ENCODE assay signal across 31 cellular contexts in the genomic region with DNA sequence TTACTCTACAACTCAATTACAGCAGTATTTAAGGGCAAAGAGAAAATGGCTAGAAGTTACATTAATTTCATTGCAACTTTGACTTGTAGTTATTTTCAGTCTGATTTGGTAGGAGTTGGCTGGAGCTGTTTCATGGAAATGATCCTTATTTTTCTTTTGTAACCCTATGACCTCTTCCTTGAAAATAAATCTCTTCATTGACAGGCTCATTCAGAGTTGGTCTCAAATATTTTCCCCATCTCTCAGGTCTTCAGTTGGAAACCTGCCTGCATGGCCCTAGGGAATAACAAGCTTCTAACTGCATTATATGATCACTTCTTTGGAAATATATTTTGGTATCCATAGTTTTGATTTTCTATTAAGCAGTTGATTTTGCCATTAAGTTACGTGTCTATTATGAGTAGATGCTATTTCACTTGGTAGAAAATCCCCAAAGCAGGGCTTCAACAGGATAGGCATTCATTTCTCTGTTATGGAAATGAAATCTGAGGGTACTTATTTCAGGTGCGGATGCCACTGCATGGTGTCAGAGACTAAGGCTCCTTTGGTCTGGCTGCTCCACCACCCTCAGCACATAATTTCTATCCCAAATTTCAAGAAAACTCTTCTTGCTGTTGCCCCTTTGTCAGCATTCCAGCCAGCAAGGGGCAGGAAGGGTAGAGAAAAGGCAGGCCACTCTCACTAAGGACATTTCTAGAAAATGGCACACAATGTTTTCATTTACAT.
"Had no signal": no experiment of that assay in that cellular context is flagged by ENCODE, and none has a peak within 500 bp of the region (broad histone marks: within the 10 kb centered on the region; RNA-seq: fewer than 3 reads in every experiment).

No MANE protein-coding gene starts in this region.

- H3K27ac ChIP-seq: ascending aorta, cardiac muscle cell, coronary artery, lower lobe of right lung, stomach, thyroid gland, upper lobe of left lung, vagina, VCaP had no signal

- H3K36me3 Mint-ChIP-seq: activated CD4-positive, alpha-beta memory T cell treated with anti-CD3 and anti-CD28 coated beads for 36 hours; activated naive CD8-positive, alpha-beta T cell treated with anti-CD3 and anti-CD28 coated beads, Interleukin-2, amount 10 ng/mL, durations not matched to agents 7 days and 5 days; brain; natural killer cell treated with Interleukin-12 subunit alpha and Interleukin-12 subunit beta and Interleukin-15 and Interleukin-18, amount 100 ng/mL, for 72 hours; stimulated activated naive B cell treated with anti-CD40 and anti-IgM and Interleukin-4, amounts not matched to agents 10 μg/mL and 1 μg/mL and 100 μg/mL, for 72 hours had no signal

- H3K4me3 Mint-ChIP-seq: activated CD4-positive, alpha-beta memory T cell treated with anti-CD3 and anti-CD28 coated beads for 36 hours; activated CD4-positive, alpha-beta T cell treated with anti-CD3 and anti-CD28 coated beads, Interleukin-2, amount 10 ng/mL, durations not matched to agents 24 days and 14 days; activated naive CD4-positive, alpha-beta T cell treated with anti-CD3 and anti-CD28 coated beads for 36 hours; activated naive CD8-positive, alpha-beta T cell treated with anti-CD3 and anti-CD28 coated beads, Interleukin-2, amount 10 ng/mL, durations not matched to agents 7 days and 5 days; activated T-helper 1 cell treated with anti-CD3 and anti-CD28 coated beads, Interleukin-12 subunit alpha, Interleukin-12 subunit beta, Interleukin-2, Interleukin-4 antibody, amounts not matched to agents 30 ng/mL and 10 ng/mL and 1 ng/mL, durations not matched to agents 14 hours and 24 hours and 36 hours; brain; effector memory CD8-positive, alpha-beta T cell; natural killer cell treated with Interleukin-12 subunit alpha and Interleukin-12 subunit beta and Interleukin-15 and Interleukin-18, amount 100 ng/mL, for 72 hours; stimulated activated naive B cell treated with anti-CD40 and anti-IgM and Interleukin-4, amounts not matched to agents 10 μg/mL and 1 μg/mL and 100 μg/mL, for 72 hours had no signal

- ATAC-seq: activated CD4-positive, CD25-positive, alpha-beta regulatory T cell treated with anti-CD3 and anti-CD28 coated beads, Interleukin-2, amount 50 U/mL, for 24 hours; effector memory CD8-positive, alpha-beta T cell; heart left ventricle; left lobe of liver; lower lobe of right lung; mucosa of descending colon; natural killer cell treated with Interleukin-12 subunit alpha and Interleukin-12 subunit beta and Interleukin-15 and Interleukin-18, amount 100 ng/mL, for 72 hours; right cardiac atrium; stimulated activated naive B cell treated with anti-CD40 and anti-IgM and Interleukin-4, amounts not matched to agents 10 μg/mL and 1 μg/mL and 100 μg/mL, for 72 hours had no signal

- H3K4me1 ChIP-seq: thyroid gland, vagina had no signal

- H3K27me3 Mint-ChIP-seq: activated CD4-positive, alpha-beta memory T cell treated with anti-CD3 and anti-CD28 coated beads for 36 hours; activated CD4-positive, alpha-beta T cell treated with anti-CD3 and anti-CD28 coated beads, Interleukin-2, amount 10 ng/mL, durations not matched to agents 24 days and 14 days; effector memory CD8-positive, alpha-beta T cell had no signal

- H3K27me3 ChIP-seq: ascending aorta, cardiac muscle cell, heart left ventricle, stomach, thyroid gland, upper lobe of left lung, vagina had no signal

- H3K9me3 ChIP-seq: ascending aorta, lower lobe of right lung, mucosa of descending colon, stomach, thyroid gland, upper lobe of left lung, vagina had no signal

- H3K9me3 Mint-ChIP-seq: activated CD4-positive, alpha-beta memory T cell treated with anti-CD3 and anti-CD28 coated beads for 36 hours; activated CD4-positive, alpha-beta T cell treated with anti-CD3 and anti-CD28 coated beads, Interleukin-2, amount 10 ng/mL, durations not matched to agents 24 days and 14 days; activated naive CD4-positive, alpha-beta T cell treated with anti-CD3 and anti-CD28 coated beads for 36 hours; activated naive CD8-positive, alpha-beta T cell treated with anti-CD3 and anti-CD28 coated beads, Interleukin-2, amount 10 ng/mL, durations not matched to agents 7 days and 5 days; activated T-helper 1 cell treated with anti-CD3 and anti-CD28 coated beads, Interleukin-12 subunit alpha, Interleukin-12 subunit beta, Interleukin-2, Interleukin-4 antibody, amounts not matched to agents 30 ng/mL and 10 ng/mL and 1 ng/mL, durations not matched to agents 14 hours and 24 hours and 36 hours; natural killer cell treated with Interleukin-12 subunit alpha and Interleukin-12 subunit beta and Interleukin-15 and Interleukin-18, amount 100 ng/mL, for 72 hours; stimulated activated naive B cell treated with anti-CD40 and anti-IgM and Interleukin-4, amounts not matched to agents 10 μg/mL and 1 μg/mL and 100 μg/mL, for 72 hours had no signal

- H3K27ac Mint-ChIP-seq: activated CD4-positive, alpha-beta memory T cell treated with anti-CD3 and anti-CD28 coated beads for 36 hours; activated CD4-positive, alpha-beta T cell treated with anti-CD3 and anti-CD28 coated beads, Interleukin-2, amount 10 ng/mL, durations not matched to agents 24 days and 14 days; activated naive CD4-positive, alpha-beta T cell treated with anti-CD3 and anti-CD28 coated beads for 36 hours; activated naive CD8-positive, alpha-beta T cell treated with anti-CD3 and anti-CD28 coated beads, Interleukin-2, amount 10 ng/mL, durations not matched to agents 7 days and 5 days; activated T-helper 1 cell treated with anti-CD3 and anti-CD28 coated beads, Interleukin-12 subunit alpha, Interleukin-12 subunit beta, Interleukin-2, Interleukin-4 antibody, amounts not matched to agents 30 ng/mL and 10 ng/mL and 1 ng/mL, durations not matched to agents 14 hours and 24 hours and 36 hours; brain; effector memory CD8-positive, alpha-beta T cell; natural killer cell treated with Interleukin-12 subunit alpha and Interleukin-12 subunit beta and Interleukin-15 and Interleukin-18, amount 100 ng/mL, for 72 hours; stimulated activated naive B cell treated with anti-CD40 and anti-IgM and Interleukin-4, amounts not matched to agents 10 μg/mL and 1 μg/mL and 100 μg/mL, for 72 hours had no signal

- DNase-seq: activated CD4-positive, alpha-beta memory T cell treated with anti-CD3 and anti-CD28 coated beads for 36 hours; activated CD4-positive, alpha-beta T cell treated with anti-CD3 and anti-CD28 coated beads, Interleukin-2, amount 10 ng/mL, durations not matched to agents 24 days and 14 days; activated CD8-positive, alpha-beta memory T cell treated with anti-CD3 and anti-CD28 coated beads, Interleukin-2, amount 50 U/mL, for 4 hours; activated effector memory CD4-positive, alpha-beta T cell treated with anti-CD3 and anti-CD28 coated beads, Interleukin-2, amount 50 U/mL, for 16 hours; activated naive CD4-positive, alpha-beta T cell treated with anti-CD3 and anti-CD28 coated beads for 36 hours; activated naive CD8-positive, alpha-beta T cell treated with anti-CD3 and anti-CD28 coated beads, Interleukin-2, amount 10 ng/mL, durations not matched to agents 7 days and 5 days; activated T-cell treated with anti-CD3 and anti-CD28 coated beads, Interleukin-2, amount 50 U/mL, for 1 hour; effector memory CD8-positive, alpha-beta T cell; foreskin fibroblast; heart left ventricle; hypothalamus; lower lobe of right lung; mucosa of descending colon; nucleus accumbens; right cardiac atrium; stimulated activated CD4-positive, alpha-beta T cell treated with anti-CD3 and anti-CD28 coated beads, Interleukin-15, amount 100 ng/mL, for 24 hours; stimulated activated CD4-positive, alpha-beta T cell treated with anti-CD3 and anti-CD28 coated beads, Interleukin-2, amount 100 ng/mL, for 24 hours; stimulated activated naive B cell treated with anti-CD40 and anti-IgM and Interleukin-4, amounts not matched to agents 10 μg/mL and 1 μg/mL and 100 μg/mL, for 72 hours; stomach; thyroid gland; upper lobe of left lung had no signal

- H3K4me3 ChIP-seq: ascending aorta, cardiac muscle cell, coronary artery, heart left ventricle, lower lobe of right lung, mucosa of descending colon, stomach, thyroid gland, upper lobe of left lung, vagina had no signal

- H3K36me3 ChIP-seq: ascending aorta, cardiac muscle cell, heart left ventricle, lower lobe of right lung, stomach, thyroid gland, upper lobe of left lung, vagina had no signal

- H3K4me1 Mint-ChIP-seq: activated CD4-positive, alpha-beta T cell treated with anti-CD3 and anti-CD28 coated beads, Interleukin-2, amount 10 ng/mL, durations not matched to agents 24 days and 14 days; activated naive CD8-positive, alpha-beta T cell treated with anti-CD3 and anti-CD28 coated beads, Interleukin-2, amount 10 ng/mL, durations not matched to agents 7 days and 5 days; brain had no signal
